Comparison of ENCODE assay signal across 13 cellular contexts in the genomic region with DNA sequence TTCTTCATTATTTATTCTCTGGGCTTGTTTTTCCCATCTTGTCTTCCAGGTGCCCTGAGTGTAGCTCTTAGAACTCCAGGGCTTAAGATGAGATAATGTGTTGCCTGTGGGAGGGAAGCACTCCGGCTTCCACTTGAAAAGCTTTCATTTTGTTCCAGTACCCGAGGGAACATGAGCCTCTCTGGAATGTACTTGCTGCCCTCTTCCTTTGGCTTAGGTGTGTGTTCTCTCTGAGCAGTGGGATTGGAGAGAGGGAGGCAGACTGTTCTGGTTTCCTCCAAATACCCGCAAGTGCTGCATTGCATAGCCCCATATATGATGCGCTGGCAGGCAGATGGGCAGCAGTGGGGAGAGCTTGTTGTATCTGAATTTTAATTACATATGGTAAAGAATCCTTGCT. TPM values are rescaled to one million over a fixed set of nuclear protein-coding genes. Genes with fewer than 3 reads are reported as not detected.
A peak's percentile ranks its signal among the peaks of the same experiment; 100 is the strongest.
DNase-seq lines count a peak whose midpoint lies in the region; ATAC-seq, FAIRE-seq and TF ChIP-seq lines count a peak whose summit lies in the region.
"Had no signal": no experiment of that assay in that cellular context is flagged by ENCODE, and none has a peak within 500 bp of the region (broad histone marks: within the 10 kb centered on the region; RNA-seq: fewer than 3 reads in every experiment).

No MANE protein-coding gene starts in this region.

- peaks cover 20% of the 10 kb centered on the region for H3K4me1 Mint-ChIP-seq in mesothelial cell of epicardium

- no peaks in the 10 kb centered on the region for H3K36me3 ChIP-seq in small intestine (ENCODE audit: control insufficient read depth in 2 of 2, insufficient read depth in 2 of 2, low read length in 2 of 2)

- H3K27ac ChIP-seq in caudate nucleus (ENCODE audit: low read depth, low read length) (peak overlapping the region; percentile 69), small intestine (ENCODE audit: low read depth in 1 of 2, low read length in 1 of 2) (peak overlapping the region in 1 of 2 donors; percentile 45)

- H3K4me3 Mint-ChIP-seq in mesothelial cell of epicardium = no peak overlapping the region
- H3K4me3 Mint-ChIP-seq: nephron progenitor cell had no signal

- no peaks in the 10 kb centered on the region for H3K27me3 ChIP-seq in small intestine (ENCODE audit: control insufficient read depth in 2 of 2, insufficient read depth in 2 of 2, low read length in 2 of 2)

- FAIRE-seq in H54 (lab: Jason Lieb, UNC) = no peak
- FAIRE-seq in small intestine (lab: Jason Lieb, UNC) = no peak

- DNase-seq in Ammon's horn (ENCODE audit: low spot score) = peak; percentile 66
- peak; percentile 70 to 78 for DNase-seq in NCI-H187 (lab: John Stamatoyannopoulos, UW)
- peak in 21 of 61 donors; percentile 2 to 55 (median 26) for DNase-seq in caudate nucleus (lab: John Stamatoyannopoulos, UW)
- no peak for DNase-seq in mesothelial cell of epicardium (ENCODE audit: low spot score in 2 of 2, unreplicated experiment in 2 of 2)
- no peak for DNase-seq in H54 (ENCODE audit: insufficient read length, low spot score)
- no peak for DNase-seq in small intestine
- DNase-seq: activated CD4-positive, alpha-beta T cell treated with anti-CD3 and anti-CD28 coated beads, Interleukin-2, amount 50 U/mL, for 48 hours; amniotic stem cell; NCI-H748 treated with DMSO at 0.1 percent for 48 hours; nephron progenitor cell; stimulated activated CD4-positive, alpha-beta T cell treated with anti-CD3 and anti-CD28 coated beads, Interleukin-2, amount 100 ng/mL, for 24 hours had no signal

- no peaks in the 10 kb centered on the region for H3K9me3 ChIP-seq in small intestine (ENCODE audit: control insufficient read depth, low read depth)

- peaks cover 5% of the 10 kb centered on the region for H3K9me3 Mint-ChIP-seq in mesothelial cell of epicardium
- H3K9me3 Mint-ChIP-seq: nephron progenitor cell had no signal

- H3K4me1 ChIP-seq in small intestine (ENCODE audit: control insufficient read depth in 2 of 2, insufficient read depth in 1 of 2, low read depth in 1 of 2, low read length in 1 of 2) = no peaks in the 10 kb centered on the region

- 61 to 72% (median 67%) methylated on average over 4 of the region's 4 CpGs for WGBS in small intestine, 3 donors

- no peaks in the 10 kb centered on the region for H3K36me3 Mint-ChIP-seq in mesothelial cell of epicardium

- peak overlapping the region; percentile 85 for H3K27ac Mint-ChIP-seq in mesothelial cell of epicardium
- H3K27ac Mint-ChIP-seq: nephron progenitor cell had no signal

- no peak for TF ChIP-seq POLR2A in H54 (IDR thresholded peaks at IDR 0.05; ENCODE audit: low read depth, low read length)

- no peak overlapping the region for H3K4me3 ChIP-seq in small intestine (ENCODE audit: low read depth in 1 of 2, low read length in 2 of 2)

- TF ChIP-seq CTCF in mesothelial cell of epicardium (IDR thresholded peaks at IDR 0.05; ENCODE audit: unreplicated experiment) = no peak

- peaks cover 1% of the 10 kb centered on the region for H3K27me3 Mint-ChIP-seq in mesothelial cell of epicardium (ENCODE audit: low read depth)

- no peak for ATAC-seq in HG03097 (IDR thresholded peaks at IDR 0.05; ENCODE audit: low FRiP score, unreplicated experiment)
- ATAC-seq in HG02588 (IDR thresholded peaks at IDR 0.05; ENCODE audit: unreplicated experiment) = no peak

RNA-seq across cellular contexts. Expression of a gene that starts 0.9 kb away (rescaled TPM):
- not detected in 3 replicates for total RNA-seq in mesothelial cell of epicardium
- under 1 TPM in 2 of 3 donors, not detected in 1; 0.01 to 0.27 TPM for polyA plus RNA-seq in small intestine

RNA-seq across cellular contexts. Expression of a gene that starts 36.2 kb away (rescaled TPM):
- 15.4 to 16.6 TPM (median 16.0 TPM) in 3 replicates for total RNA-seq in mesothelial cell of epicardium
- 10 to 100 TPM in 2 of 3 donors, 1 to 10 TPM in 1; 3.2 to 14.1 (median 13.2) TPM for polyA plus RNA-seq in small intestine

Comparison
In these comparisons a context has a peak if more than half of its experiments do, and no peak if none do; other contexts are left out.
1. DNase-seq: peak in Ammon's horn (single experiment) and NCI-H187 (2 of 2); none in mesothelial cell of epicardium (0 of 2), H54 (single experiment) and small intestine (single experiment).